In the genomic region with DNA sequence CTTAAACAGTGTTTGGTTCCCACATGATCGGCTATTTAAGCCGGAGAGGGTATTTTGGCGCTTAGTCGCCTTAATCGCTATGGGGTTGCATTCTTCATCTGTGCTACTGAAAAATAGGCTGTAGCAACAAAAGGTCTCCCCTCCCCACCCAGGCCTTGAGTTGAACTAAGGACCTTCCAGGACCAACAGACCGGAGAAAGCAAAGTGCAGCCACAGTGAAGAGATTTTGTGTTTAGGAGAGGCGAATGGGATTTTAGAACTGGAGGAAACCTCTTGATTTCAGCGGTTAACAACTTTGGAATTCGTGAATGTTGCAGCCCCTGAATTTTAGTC, we compare ENCODE assay signal across 8 cellular contexts. TPM values are rescaled to one million over a fixed set of nuclear protein-coding genes. Genes with fewer than 3 reads are reported as not detected.
A peak's percentile ranks its signal among the peaks of the same experiment; 100 is the strongest.
DNase-seq lines count a peak whose midpoint lies in the region; ATAC-seq and TF ChIP-seq lines count a peak whose summit lies in the region.

No MANE protein-coding gene starts in this region.

- H4K20me1 ChIP-seq in Loucy (ENCODE audit: insufficient read depth, low read length, poor library complexity, severe bottlenecking) = peaks cover 45% of the 10 kb centered on the region

- peak overlapping the region; percentile 78 for H3K9ac ChIP-seq in Loucy (ENCODE audit: low read depth, low read length, poor library complexity, severe bottlenecking)

- POLR2A ChIA-PET in naive thymus-derived CD8-positive, alpha-beta T cell (lab: Charles Lee) = interaction anchor here (0.9 to 12.5 kb wide), 8 partner anchors 12 to 128 kb away, joined by 3 to 304 read pairs (median 7); no protein-coding TSS in a partner anchor

- H3K9me3 ChIP-seq in Loucy (ENCODE audit: insufficient read depth, low read depth, low read length) = no peaks in the 10 kb centered on the region

- peak overlapping the region in 1 of 2 donors; percentile 25 for H3K27ac Mint-ChIP-seq in effector memory CD8-positive, alpha-beta T cell
- peak overlapping the region in 6 of 10 donors; percentile 73 to 96 (median 92) for H3K27ac Mint-ChIP-seq in naive thymus-derived CD8-positive, alpha-beta T cell

- no peaks in the 10 kb centered on the region for H3K9me2 ChIP-seq in Loucy (replicated peaks; ENCODE audit: low read depth, low read length)

- TF ChIP-seq CTCF in AG10803 (conservative IDR thresholded peaks at IDR 0.05; ENCODE audit: low read length) (no peak), Loucy (conservative IDR thresholded peaks at IDR 0.05; ENCODE audit: low read length) (no peak)

- H3F3A ChIP-seq in Loucy (ENCODE audit: low read depth) = 0 out of 2 replicates have a peak, but pooled peaks cover 4% of the 10 kb centered on the region

- H2AFZ ChIP-seq in Loucy (ENCODE audit: low read length) = no peak overlapping the region

- H3K4me3 Mint-ChIP-seq in effector memory CD8-positive, alpha-beta T cell = peak overlapping the region; percentile 85 to 89
- peak overlapping the region in 9 of 10 donors; percentile 90 to 99 (median 97) for H3K4me3 Mint-ChIP-seq in naive thymus-derived CD8-positive, alpha-beta T cell

- H3K36me3 ChIP-seq in Loucy (ENCODE audit: insufficient read depth, low read length) = no peaks in the 10 kb centered on the region

- ATAC-seq in effector memory CD8-positive, alpha-beta T cell (replicated peaks) = no peak
- no peak for ATAC-seq in naive thymus-derived CD8-positive, alpha-beta T cell
- no peak for ATAC-seq in GM21825 (IDR thresholded peaks at IDR 0.05; ENCODE audit: unreplicated experiment)
- no peak for ATAC-seq in HG02763 (IDR thresholded peaks at IDR 0.05; ENCODE audit: unreplicated experiment)

- H3K36me3 Mint-ChIP-seq in effector memory CD8-positive, alpha-beta T cell (ENCODE audit: insufficient read depth) = no peaks in the 10 kb centered on the region
- peaks cover 0 to 4% (median 0%) of the 10 kb centered on the region in 3 donors for H3K36me3 Mint-ChIP-seq in naive thymus-derived CD8-positive, alpha-beta T cell

- peak overlapping the region; percentile 87 for H3K4me2 ChIP-seq in Loucy (ENCODE audit: low read depth, low read length, poor library complexity, severe bottlenecking)

- no peaks in the 10 kb centered on the region for H3K27me3 ChIP-seq in Loucy (ENCODE audit: insufficient read depth, low read length, poor library complexity, severe bottlenecking)

- peaks cover 69% of the 10 kb centered on the region for H3K4me1 ChIP-seq in Loucy (ENCODE audit: insufficient read depth, low read length, poor library complexity, severe bottlenecking)

- H3K27me3 Mint-ChIP-seq in effector memory CD8-positive, alpha-beta T cell = peaks cover 6 to 8% of the 10 kb centered on the region in 2 donors
- no peaks in the 10 kb centered on the region for H3K27me3 Mint-ChIP-seq in naive thymus-derived CD8-positive, alpha-beta T cell

- H3K79me2 ChIP-seq in Loucy (ENCODE audit: insufficient read depth, low read length) = peaks cover 57% of the 10 kb centered on the region

- no peaks in the 10 kb centered on the region for H3K9me3 Mint-ChIP-seq in effector memory CD8-positive, alpha-beta T cell
- H3K9me3 Mint-ChIP-seq in naive thymus-derived CD8-positive, alpha-beta T cell = no peaks in the 10 kb centered on the region

- H3K4me1 Mint-ChIP-seq in effector memory CD8-positive, alpha-beta T cell (ENCODE audit: low read depth in 2 of 2) = peaks cover 50 to 53% of the 10 kb centered on the region in 2 donors
- H3K4me1 Mint-ChIP-seq in naive thymus-derived CD8-positive, alpha-beta T cell = peaks cover 21 to 38% (median 24%) of the 10 kb centered on the region in 4 donors

- DNase-seq in AG10803 (ENCODE audit: low read depth) (no peak), NCI-H774 (lab: John Stamatoyannopoulos, UW) (no peak), dedifferentiated amniotic fluid mesenchymal stem cell (ENCODE audit: extremely low spot score) (no peak)
- DNase-seq in effector memory CD8-positive, alpha-beta T cell = no peak
- no peak for DNase-seq in naive thymus-derived CD8-positive, alpha-beta T cell

- H3K4me3 ChIP-seq in AG10803 (ENCODE audit: low read length) (peak overlapping the region; percentile 72), Loucy (ENCODE audit: low read length, poor library complexity, severe bottlenecking) (peak overlapping the region; percentile 90)

RNA-seq across cellular contexts. Expression of gene ITGA6, which starts 1.4 kb away (rescaled TPM):
- total RNA-seq in naive thymus-derived CD8-positive, alpha-beta T cell = 100 to 1,000 TPM; 119 to 127 TPM
- polyA plus RNA-seq in naive thymus-derived CD8-positive, alpha-beta T cell = 10 to 100 TPM; 58.4 to 80.0 (median 64.2) TPM
